ENCODE assay signal across 18 cellular contexts in the genomic region with DNA sequence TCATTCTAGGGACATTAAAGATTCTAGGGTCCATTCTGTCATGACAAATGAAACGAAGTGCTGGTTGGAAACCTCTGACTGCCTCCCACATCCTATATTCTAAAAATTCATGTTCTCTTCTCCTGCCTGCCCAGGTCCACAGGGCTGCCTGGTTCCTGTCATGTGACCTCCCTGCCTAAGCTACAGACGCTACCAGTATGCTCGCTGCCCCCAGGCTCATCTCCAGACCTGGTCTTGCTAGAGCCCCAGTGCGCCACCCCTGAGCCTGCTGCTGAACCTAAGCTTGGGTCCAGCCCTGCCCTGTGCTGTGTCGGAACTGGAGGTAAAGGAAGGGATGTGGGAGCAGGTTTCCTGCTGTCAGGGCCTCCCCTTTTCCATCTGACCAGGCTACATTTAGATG.
DNase-seq lines count a peak whose midpoint lies in the region; ATAC-seq and TF ChIP-seq lines count a peak whose summit lies in the region.
"Had no signal": no experiment of that assay in that cellular context is flagged by ENCODE, and none has a peak within 500 bp of the region (broad histone marks: within the 10 kb centered on the region; RNA-seq: fewer than 3 reads in every experiment).

No MANE protein-coding gene starts in this region.

- peaks cover 34% of the 10 kb centered on the region for H3K9me1 ChIP-seq in IMR-90 (ENCODE audit: insufficient read depth, low read length)

- peak overlapping the region; percentile 97; the same call in 2 of the 3 replicates for H2BK15ac ChIP-seq in IMR-90 (ENCODE audit: low read depth, low read length)

- H3K4ac ChIP-seq in IMR-90 (ENCODE audit: low read depth, low read length) = peak overlapping the region; percentile 98

- H3K36me3 ChIP-seq in IMR-90 (ENCODE audit: control insufficient read depth, insufficient read depth, low read length) (no peaks in the 10 kb centered on the region), heart right ventricle (no peaks in the 10 kb centered on the region), mesodermal cell (ENCODE audit: control insufficient read depth, insufficient read depth, low read length) (no peaks in the 10 kb centered on the region), thymus (ENCODE audit: control insufficient read depth, insufficient read depth) (no peaks in the 10 kb centered on the region)

- H2BK120ac ChIP-seq in IMR-90 (ENCODE audit: low read depth, low read length) = peak overlapping the region; percentile 97

- H3K27me3 ChIP-seq in IMR-90 (ENCODE audit: control insufficient read depth, insufficient read depth, low read length) (no peaks in the 10 kb centered on the region), heart right ventricle (no peaks in the 10 kb centered on the region), thymus (ENCODE audit: control insufficient read depth, insufficient read depth) (peaks cover under 1% of the 10 kb centered on the region)

- no peak overlapping the region for H3K56ac ChIP-seq in IMR-90 (ENCODE audit: extremely low read depth, insufficient read depth, low read length)

- H2AK9ac ChIP-seq in IMR-90 (replicated peaks; ENCODE audit: low read depth, low read length, poor library complexity) = no peak overlapping the region

- H3K23ac ChIP-seq in IMR-90 (ENCODE audit: low read depth, low read length) = no peak overlapping the region; the same call in 1 of the 2 replicates

- H4K8ac ChIP-seq in IMR-90 (ENCODE audit: low read depth in 2 of 2, low read length in 2 of 2) = peak overlapping the region; percentile 83 to 86; a peak in 3 of 4 replicates

- no peak overlapping the region for H3K4me3 ChIP-seq in IMR-90 (ENCODE audit: insufficient read depth, low read depth, low read length)
- no peak overlapping the region for H3K4me3 ChIP-seq in heart right ventricle
- no peak overlapping the region for H3K4me3 ChIP-seq in mesodermal cell (ENCODE audit: extremely low read depth, insufficient read depth, low read length, poor library complexity, severe bottlenecking)
- H3K4me3 ChIP-seq in thymus (ENCODE audit: low read length) = no peak overlapping the region
- H3K4me3 ChIP-seq: GM23248, SK-N-MC had no signal

- TF ChIP-seq CTCF in IMR-90 (conservative IDR thresholded peaks at IDR 0.05; ENCODE audit: low read depth, low read length) (no peak), heart right ventricle (IDR thresholded peaks at IDR 0.05) (no peak)

- dilution Hi-C loops in IMR-90 (cut with HindIII; ENCODE audit: low sequenced_read_pairs, unreplicated experiment) = no loop called here

- H3K9me3 ChIP-seq in IMR-90 (ENCODE audit: control insufficient read depth, insufficient read depth, low read length) (no peaks in the 10 kb centered on the region), heart right ventricle (no peaks in the 10 kb centered on the region), mesodermal cell (ENCODE audit: control insufficient read depth, low read length) (no peaks in the 10 kb centered on the region), thymus (ENCODE audit: control insufficient read depth) (no peaks in the 10 kb centered on the region)

- BruUV-seq in IMR-90 (replicated peaks; lab: Mats Ljungman, UMichigan) = no TSS peak

- CTCF ChIA-PET in IMR-90 (lab: Yijun Ruan, JAX) = no interaction called here

- peak overlapping the region; percentile 99 for H2BK20ac ChIP-seq in IMR-90 (ENCODE audit: low read depth, low read length)

- 57% methylated on average over 1 of the region's 5 CpGs; no CpG with 5 or more reads in 1 of the 2 experiments for WGBS in IMR-90 (ENCODE audit: extremely low coverage in 2 of 2, insufficient read length in 1 of 2), 2 experiments
- 63 to 69% methylated on average over 5 of the region's 5 CpGs for WGBS in heart right ventricle, 2 donors
- WGBS in mesodermal cell (ENCODE audit: insufficient coverage in 2 of 2), 2 experiments = 83 to 84% methylated on average over 5 of the region's 5 CpGs
- 59% methylated on average over 5 of the region's 5 CpGs for WGBS in thymus

- intact Hi-C loops in IMR-90 (cut with micrococcal nuclease) (loop anchor here (5.0 to 10.0 kb wide), 3 partner anchors 128 to 560 kb away; no protein-coding TSS in a partner anchor), heart right ventricle (cut with DNase I) (loop anchor here in 1 of 10 donors (10.0 kb wide), 1 partner anchor 120 kb away; no protein-coding TSS in a partner anchor)

- no peak for DNase-seq in IMR-90
- no peak for DNase-seq in heart right ventricle
- DNase-seq in cortex of kidney (lab: John Stamatoyannopoulos, UW) = no peak
- no peak for DNase-seq in activated T-cell treated with anti-CD3 and anti-CD28 coated beads, Interleukin-2, amount 50 U/mL, for 1 hour
- no peak for DNase-seq in HPDE6-E6E7 (ENCODE audit: extremely low spot score)
- DNase-seq: ACHN; AML-193; Calu3; CD4-positive, alpha-beta T cell; GM23248; HCEC 1CT; KBM-7; NCI-H2081 treated with DMSO at 0.1 percent for 48 hours; NCI-H510A treated with DMSO at 0.1 percent for 48 hours had no signal

- peak overlapping the region; percentile 98 for H4K91ac ChIP-seq in IMR-90 (ENCODE audit: insufficient read depth, low read depth, low read length)

- peak overlapping the region; percentile 25 for H4K5ac ChIP-seq in IMR-90 (ENCODE audit: low read depth, low read length)

- peak overlapping the region; percentile 67; the same call in 1 of the 2 replicates for H3K14ac ChIP-seq in IMR-90 (replicated peaks; ENCODE audit: low read depth, low read length)

- peak overlapping the region; percentile 61 for H2AFZ ChIP-seq in IMR-90 (replicated peaks; ENCODE audit: low read length, poor library complexity)
- H2AFZ ChIP-seq: GM23248 had no signal

- peak overlapping the region; percentile 90 for H2AK5ac ChIP-seq in IMR-90 (ENCODE audit: low read depth, low read length)

- H2BK5ac ChIP-seq in IMR-90 (ENCODE audit: low read depth, low read length, poor library complexity, severe bottlenecking) = peak overlapping the region; percentile 49

- POLR2A ChIA-PET in IMR-90 (lab: Charles Lee; ENCODE audit: unreplicated experiment) = no interaction called here

- peak overlapping the region; percentile 64 for H3K18ac ChIP-seq in IMR-90 (ENCODE audit: low read depth, low read length)

- no peak for TF ChIP-seq POLR2A in IMR-90 (IDR thresholded peaks at IDR 0.05; ENCODE audit: low read depth, low read length)

- H3K27ac ChIP-seq in IMR-90 (ENCODE audit: insufficient read depth, low read length) = peak overlapping the region; percentile 58; the same call in 1 of the 2 replicates
- H3K27ac ChIP-seq in heart right ventricle = peak overlapping the region in 6 of 10 donors; percentile 22 to 64 (median 52)
- peak overlapping the region; percentile 31 for H3K27ac ChIP-seq in mesodermal cell (ENCODE audit: low read depth, low read length, severe bottlenecking)
- peak overlapping the region; percentile 52 for H3K27ac ChIP-seq in thymus (ENCODE audit: low read depth)
- H3K27ac ChIP-seq: GM23248, SK-N-MC had no signal

- ATAC-seq in IMR-90 (ENCODE audit: low read depth) = no peak
- peak in 6 of 8 donors; percentile 5 to 41 (median 16) for ATAC-seq in heart right ventricle
- no peak for ATAC-seq in HG02623 (IDR thresholded peaks at IDR 0.05; ENCODE audit: unreplicated experiment)

- H3K4me1 ChIP-seq in IMR-90 (ENCODE audit: control insufficient read depth, insufficient read depth, low read length) = peaks cover 49% of the 10 kb centered on the region
- H3K4me1 ChIP-seq in heart right ventricle = peaks cover 9 to 17% (median 12%) of the 10 kb centered on the region in 9 donors
- peaks cover 29% of the 10 kb centered on the region for H3K4me1 ChIP-seq in mesodermal cell (ENCODE audit: control insufficient read depth, insufficient read depth, low read length, poor library complexity, severe bottlenecking)
- H3K4me1 ChIP-seq in thymus (ENCODE audit: control insufficient read depth, insufficient read depth, low read length) = no peaks in the 10 kb centered on the region

- in situ Hi-C loops in IMR-90 (cut with MboI; ENCODE audit: low sequenced_read_pairs) = no loop called here

- TF ChIP-seq RAD21 in IMR-90 (IDR thresholded peaks at IDR 0.05; ENCODE audit: low read length) = no peak

- 0 out of 2 replicates have a peak, but pooled peaks cover 3% of the 10 kb centered on the region for H4K20me1 ChIP-seq in IMR-90 (ENCODE audit: insufficient read depth, low read length)

- H3K9ac ChIP-seq in IMR-90 (ENCODE audit: low read depth, low read length) = no peak overlapping the region; the same call in 1 of the 2 replicates
- H3K9ac ChIP-seq: GM23248 had no signal

- no peak overlapping the region for H3K4me2 ChIP-seq in IMR-90 (ENCODE audit: low read depth, low read length)

- no peaks in the 10 kb centered on the region for H3K79me1 ChIP-seq in IMR-90 (ENCODE audit: low read depth in 1 of 2, low read length in 2 of 2)

TF ChIP-seq in IMR-90, 13 proteins besides CTCF, POLR2A, EP300 and RAD21 (continues in another document):
- no peak for TF ChIP-seq MAZ (IDR thresholded peaks at IDR 0.05; ENCODE audit: borderline replicate concordance, low read depth, low read length)
- no peak for TF ChIP-seq FOS (IDR thresholded peaks at IDR 0.05; ENCODE audit: low read depth, low read length)
- TF ChIP-seq MXI1 (IDR thresholded peaks at IDR 0.05; ENCODE audit: borderline replicate concordance, low read depth, low read length) = no peak
- TF ChIP-seq, protein P1, sequence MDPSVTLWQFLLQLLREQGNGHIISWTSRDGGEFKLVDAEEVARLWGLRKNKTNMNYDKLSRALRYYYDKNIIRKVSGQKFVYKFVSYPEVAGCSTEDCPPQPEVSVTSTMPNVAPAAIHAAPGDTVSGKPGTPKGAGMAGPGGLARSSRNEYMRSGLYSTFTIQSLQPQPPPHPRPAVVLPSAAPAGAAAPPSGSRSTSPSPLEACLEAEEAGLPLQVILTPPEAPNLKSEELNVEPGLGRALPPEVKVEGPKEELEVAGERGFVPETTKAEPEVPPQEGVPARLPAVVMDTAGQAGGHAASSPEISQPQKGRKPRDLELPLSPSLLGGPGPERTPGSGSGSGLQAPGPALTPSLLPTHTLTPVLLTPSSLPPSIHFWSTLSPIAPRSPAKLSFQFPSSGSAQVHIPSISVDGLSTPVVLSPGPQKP (IDR thresholded peaks at IDR 0.05; ENCODE audit: borderline replicate concordance, low read depth, low read length) = no peak
- no peak for TF ChIP-seq BHLHE40 (IDR thresholded peaks at IDR 0.05; ENCODE audit: low read depth, low read length)
- TF ChIP-seq NFE2L2 (IDR thresholded peaks at IDR 0.05; ENCODE audit: low read depth, low read length) = no peak
- no peak for TF ChIP-seq RCOR1 (IDR thresholded peaks at IDR 0.05; ENCODE audit: insufficient replicate concordance, low read length)
- no peak for TF ChIP-seq CHD1 (IDR thresholded peaks at IDR 0.05; ENCODE audit: low read depth, low read length)
- no peak for TF ChIP-seq MAFK (IDR thresholded peaks at IDR 0.05; ENCODE audit: low read depth, low read length)
- no peak for TF ChIP-seq RFX5 (IDR thresholded peaks at IDR 0.05; ENCODE audit: low read depth, low read length)
- TF ChIP-seq CEBPB (IDR thresholded peaks at IDR 0.05; ENCODE audit: low read depth, low read length) = no peak
- TF ChIP-seq SMC3 (IDR thresholded peaks at IDR 0.05; ENCODE audit: low read depth, low read length) = no peak

Comparison
In these comparisons a context has a peak if more than half of its experiments do, and no peak if none do; other contexts are left out.
1. ATAC-seq: peak in heart right ventricle (6 of 8); none in IMR-90 (single experiment) and HG02623 (single experiment).
2. Peak in every context shown above with its lines, with median percentiles within 50 percentile points of each other: H3K27ac ChIP-seq.